In the genomic region with DNA sequence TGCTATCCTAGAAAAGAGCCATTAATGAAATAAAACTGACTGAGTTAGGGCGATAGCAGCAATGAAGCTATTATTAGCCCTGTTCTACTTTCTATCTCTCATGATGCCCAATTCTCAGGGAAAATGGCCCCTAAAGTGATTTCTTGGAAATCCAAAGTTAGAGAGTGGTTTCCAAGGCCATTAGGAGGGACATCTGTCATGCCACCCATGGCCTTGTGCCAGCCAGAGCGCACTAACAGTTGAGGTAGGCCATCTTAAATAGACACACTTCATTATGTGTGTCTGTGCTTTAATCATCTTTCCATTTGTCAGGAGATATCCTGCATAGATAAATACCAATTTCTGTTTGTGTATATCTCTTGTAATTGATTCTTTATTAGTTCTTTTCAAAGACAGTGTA, we compare ENCODE assay signal across 20 cellular contexts.
DNase-seq lines count a peak whose midpoint lies in the region; ATAC-seq and TF ChIP-seq lines count a peak whose summit lies in the region.
"Had no signal": no experiment of that assay in that cellular context is flagged by ENCODE, and none has a peak within 500 bp of the region (broad histone marks: within the 10 kb centered on the region; RNA-seq: fewer than 3 reads in every experiment).

No MANE protein-coding gene starts in this region.

- H3K4me3 ChIP-seq in SK-N-SH (ENCODE audit: low read depth in 2 of 2, low read length in 1 of 2), result no peak overlapping the region
- H3K4me3 ChIP-seq: BLaER1 treated with 17β-estradiol and CSF1 and Interleukin-3, amounts not matched to agents 10 nM and 100 nM; GM12878 had no signal

- TF ChIP-seq CTCF in SK-N-SH (IDR thresholded peaks at IDR 0.05), result no peak

- POLR2A ChIA-PET in SK-N-SH (lab: Yijun Ruan, JAX), result no interaction called here

- no peaks in the 10 kb centered on the region for H3K27me3 ChIP-seq in SK-N-SH (ENCODE audit: insufficient read depth)
- H3K27me3 ChIP-seq: BLaER1 treated with 17β-estradiol and CSF1 and Interleukin-3, amounts not matched to agents 10 nM and 100 nM had no signal

- TF ChIP-seq RAD21 in SK-N-SH (IDR thresholded peaks at IDR 0.05; ENCODE audit: low read length), result no peak

- H3K27ac ChIP-seq in SK-N-SH (ENCODE audit: low read depth in 2 of 2, low read length in 1 of 2), result peak overlapping the region in 1 of 2 experiments; percentile 65; a peak in 1 of 4 replicates
- H3K27ac ChIP-seq: C4-2B had no signal

- no peaks in the 10 kb centered on the region for H3K36me3 ChIP-seq in SK-N-SH (replicated peaks in 1 of 2; ENCODE audit: control insufficient read depth in 1 of 2, insufficient read depth in 2 of 2, low read length in 1 of 2)
- H3K36me3 ChIP-seq: BLaER1 treated with 17β-estradiol and CSF1 and Interleukin-3, amounts not matched to agents 10 nM and 100 nM had no signal

- ATAC-seq in SK-N-SH treated with all-trans-retinoic acid at 6 μM for 48 hours, result no peak
- ATAC-seq: CD8-positive, alpha-beta T cell; GM12878 had no signal

- no peaks in the 10 kb centered on the region for H3K9me2 ChIP-seq in SK-N-SH

- no peaks in the 10 kb centered on the region for H4K20me1 ChIP-seq in SK-N-SH (ENCODE audit: insufficient read depth)
- H4K20me1 ChIP-seq: BLaER1 treated with 17β-estradiol and CSF1 and Interleukin-3, amounts not matched to agents 10 nM and 100 nM had no signal

- H3K9me3 ChIP-seq in SK-N-SH, result no peaks in the 10 kb centered on the region
- H3K9me3 ChIP-seq: Caco-2 had no signal

- H3K79me2 ChIP-seq in SK-N-SH (ENCODE audit: insufficient read depth), result no peaks in the 10 kb centered on the region

- peaks cover 0 to 61% of the 10 kb centered on the region in 2 experiments; a peak in 2 of 4 replicates for H3K4me1 ChIP-seq in SK-N-SH (ENCODE audit: control insufficient read depth in 1 of 2, insufficient read depth in 2 of 2, low read depth in 1 of 2, low read length in 1 of 2)

- H3K9ac ChIP-seq in SK-N-SH, result no peak overlapping the region
- H3K9ac ChIP-seq: BLaER1 treated with 17β-estradiol and CSF1 and Interleukin-3, amounts not matched to agents 10 nM and 100 nM had no signal

- DNase-seq in NCI-H146 (lab: John Stamatoyannopoulos, UW), result peak; percentile 33
- DNase-seq in NCI-H146 treated with DMSO at 0.1 percent for 48 hours (lab: John Stamatoyannopoulos, UW; ENCODE audit: unreplicated experiment), result no peak
- no peak for DNase-seq in SK-N-SH
- DNase-seq in D341Med (ENCODE audit: low spot score), result no peak
- DNase-seq: 8988T; ACHN; Caco-2; Calu3; CD4-positive, alpha-beta T cell; CD8-positive, alpha-beta T cell; DMS153; DMS53; DMS79; DND-41; EL; GDM1 had no signal

- no peak overlapping the region for H3K4me2 ChIP-seq in SK-N-SH

- no peak overlapping the region for H2AFZ ChIP-seq in SK-N-SH (ENCODE audit: low read depth)

- H3F3A ChIP-seq in SK-N-SH (replicated peaks; ENCODE audit: insufficient read depth), result no peaks in the 10 kb centered on the region

- CTCF ChIA-PET in SK-N-SH (lab: Yijun Ruan, JAX), result interaction anchor here (3.3 kb wide), 1 partner anchor 274 kb away, joined by 17 read pairs; no protein-coding TSS in a partner anchor

- WGBS in SK-N-SH (ENCODE audit: low lambda C conversion rate), result 91% methylated on average over 2 of the region's 2 CpGs

- TF ChIP-seq EP300 in SK-N-SH (IDR thresholded peaks at IDR 0.05; ENCODE audit: borderline replicate concordance in 1 of 2, low read depth in 1 of 2, low read length in 1 of 2), result peak in 1 of 2 experiments; percentile 35; a peak in 1 of 4 replicates

TF ChIP-seq in SK-N-SH, 30 proteins besides CTCF, POLR2A, EP300 and RAD21:
- TF ChIP-seq MEF2A (IDR thresholded peaks at IDR 0.05; ENCODE audit: borderline replicate concordance, low read depth) (no peak), RCOR1 (IDR thresholded peaks at IDR 0.05; ENCODE audit: low read length) (0 out of 2 replicates have a peak, but pooled peaks have one; percentile 19), MXI1 (IDR thresholded peaks at IDR 0.05; ENCODE audit: low read depth, low read length) (no peak), FOXM1 (IDR thresholded peaks at IDR 0.05; ENCODE audit: low read depth) (no peak), SMC3 (IDR thresholded peaks at IDR 0.05; ENCODE audit: low read depth, low read length) (no peak), RFX5 (IDR thresholded peaks at IDR 0.05; ENCODE audit: low read length) (no peak)
- TF ChIP-seq, protein P1, sequence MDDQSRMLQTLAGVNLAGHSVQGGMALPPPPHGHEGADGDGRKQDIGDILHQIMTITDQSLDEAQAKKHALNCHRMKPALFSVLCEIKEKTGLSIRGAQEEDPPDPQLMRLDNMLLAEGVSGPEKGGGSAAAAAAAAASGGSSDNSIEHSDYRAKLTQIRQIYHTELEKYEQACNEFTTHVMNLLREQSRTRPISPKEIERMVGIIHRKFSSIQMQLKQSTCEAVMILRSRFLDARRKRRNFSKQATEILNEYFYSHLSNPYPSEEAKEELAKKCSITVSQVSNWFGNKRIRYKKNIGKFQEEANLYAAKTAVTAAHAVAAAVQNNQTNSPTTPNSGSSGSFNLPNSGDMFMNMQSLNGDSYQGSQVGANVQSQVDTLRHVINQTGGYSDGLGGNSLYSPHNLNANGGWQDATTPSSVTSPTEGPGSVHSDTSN (IDR thresholded peaks at IDR 0.05), result no peak
- TF ChIP-seq, protein P2, sequence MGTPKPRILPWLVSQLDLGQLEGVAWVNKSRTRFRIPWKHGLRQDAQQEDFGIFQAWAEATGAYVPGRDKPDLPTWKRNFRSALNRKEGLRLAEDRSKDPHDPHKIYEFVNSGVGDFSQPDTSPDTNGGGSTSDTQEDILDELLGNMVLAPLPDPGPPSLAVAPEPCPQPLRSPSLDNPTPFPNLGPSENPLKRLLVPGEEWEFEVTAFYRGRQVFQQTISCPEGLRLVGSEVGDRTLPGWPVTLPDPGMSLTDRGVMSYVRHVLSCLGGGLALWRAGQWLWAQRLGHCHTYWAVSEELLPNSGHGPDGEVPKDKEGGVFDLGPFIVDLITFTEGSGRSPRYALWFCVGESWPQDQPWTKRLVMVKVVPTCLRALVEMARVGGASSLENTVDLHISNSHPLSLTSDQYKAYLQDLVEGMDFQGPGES (IDR thresholded peaks at IDR 0.05; ENCODE audit: low read depth, low read length), result no peak
TF ChIP-seq in SK-N-SH: peak in this region for 1.

TF ChIP-seq in SK-N-SH treated with all-trans-retinoic acid at 6 μM for 48 hours, 23 proteins besides CTCF, POLR2A, EP300 and RAD21 (continues in another document):
- no peak for TF ChIP-seq SNAI2 (CRISPR knock-in tag; IDR thresholded peaks at IDR 0.05)
- TF ChIP-seq, protein P3, sequence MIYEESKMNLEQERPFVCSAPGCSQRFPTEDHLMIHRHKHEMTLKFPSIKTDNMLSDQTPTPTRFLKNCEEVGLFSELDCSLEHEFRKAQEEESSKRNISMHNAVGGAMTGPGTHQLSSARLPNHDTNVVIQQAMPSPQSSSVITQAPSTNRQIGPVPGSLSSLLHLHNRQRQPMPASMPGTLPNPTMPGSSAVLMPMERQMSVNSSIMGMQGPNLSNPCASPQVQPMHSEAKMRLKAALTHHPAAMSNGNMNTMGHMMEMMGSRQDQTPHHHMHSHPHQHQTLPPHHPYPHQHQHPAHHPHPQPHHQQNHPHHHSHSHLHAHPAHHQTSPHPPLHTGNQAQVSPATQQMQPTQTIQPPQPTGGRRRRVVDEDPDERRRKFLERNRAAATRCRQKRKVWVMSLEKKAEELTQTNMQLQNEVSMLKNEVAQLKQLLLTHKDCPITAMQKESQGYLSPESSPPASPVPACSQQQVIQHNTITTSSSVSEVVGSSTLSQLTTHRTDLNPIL (CRISPR knock-in tag; IDR thresholded peaks at IDR 0.05; ENCODE audit: low read depth), result no peak
- TF ChIP-seq, protein P4, sequence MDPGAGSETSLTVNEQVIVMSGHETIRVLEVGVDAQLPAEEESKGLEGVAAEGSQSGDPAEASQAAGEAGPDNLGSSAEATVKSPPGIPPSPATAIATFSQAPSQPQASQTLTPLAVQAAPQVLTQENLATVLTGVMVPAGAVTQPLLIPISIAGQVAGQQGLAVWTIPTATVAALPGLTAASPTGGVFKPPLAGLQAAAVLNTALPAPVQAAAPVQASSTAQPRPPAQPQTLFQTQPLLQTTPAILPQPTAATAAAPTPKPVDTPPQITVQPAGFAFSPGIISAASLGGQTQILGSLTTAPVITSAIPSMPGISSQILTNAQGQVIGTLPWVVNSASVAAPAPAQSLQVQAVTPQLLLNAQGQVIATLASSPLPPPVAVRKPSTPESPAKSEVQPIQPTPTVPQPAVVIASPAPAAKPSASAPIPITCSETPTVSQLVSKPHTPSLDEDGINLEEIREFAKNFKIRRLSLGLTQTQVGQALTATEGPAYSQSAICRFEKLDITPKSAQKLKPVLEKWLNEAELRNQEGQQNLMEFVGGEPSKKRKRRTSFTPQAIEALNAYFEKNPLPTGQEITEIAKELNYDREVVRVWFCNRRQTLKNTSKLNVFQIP (CRISPR knock-in tag; IDR thresholded peaks at IDR 0.05; ENCODE audit: borderline replicate concordance, low read depth), result no peak
- TF ChIP-seq, protein P5, sequence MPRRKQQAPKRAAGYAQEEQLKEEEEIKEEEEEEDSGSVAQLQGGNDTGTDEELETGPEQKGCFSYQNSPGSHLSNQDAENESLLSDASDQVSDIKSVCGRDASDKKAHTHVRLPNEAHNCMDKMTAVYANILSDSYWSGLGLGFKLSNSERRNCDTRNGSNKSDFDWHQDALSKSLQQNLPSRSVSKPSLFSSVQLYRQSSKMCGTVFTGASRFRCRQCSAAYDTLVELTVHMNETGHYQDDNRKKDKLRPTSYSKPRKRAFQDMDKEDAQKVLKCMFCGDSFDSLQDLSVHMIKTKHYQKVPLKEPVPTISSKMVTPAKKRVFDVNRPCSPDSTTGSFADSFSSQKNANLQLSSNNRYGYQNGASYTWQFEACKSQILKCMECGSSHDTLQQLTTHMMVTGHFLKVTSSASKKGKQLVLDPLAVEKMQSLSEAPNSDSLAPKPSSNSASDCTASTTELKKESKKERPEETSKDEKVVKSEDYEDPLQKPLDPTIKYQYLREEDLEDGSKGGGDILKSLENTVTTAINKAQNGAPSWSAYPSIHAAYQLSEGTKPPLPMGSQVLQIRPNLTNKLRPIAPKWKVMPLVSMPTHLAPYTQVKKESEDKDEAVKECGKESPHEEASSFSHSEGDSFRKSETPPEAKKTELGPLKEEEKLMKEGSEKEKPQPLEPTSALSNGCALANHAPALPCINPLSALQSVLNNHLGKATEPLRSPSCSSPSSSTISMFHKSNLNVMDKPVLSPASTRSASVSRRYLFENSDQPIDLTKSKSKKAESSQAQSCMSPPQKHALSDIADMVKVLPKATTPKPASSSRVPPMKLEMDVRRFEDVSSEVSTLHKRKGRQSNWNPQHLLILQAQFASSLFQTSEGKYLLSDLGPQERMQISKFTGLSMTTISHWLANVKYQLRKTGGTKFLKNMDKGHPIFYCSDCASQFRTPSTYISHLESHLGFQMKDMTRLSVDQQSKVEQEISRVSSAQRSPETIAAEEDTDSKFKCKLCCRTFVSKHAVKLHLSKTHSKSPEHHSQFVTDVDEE (CRISPR knock-in tag; IDR thresholded peaks at IDR 0.05), result no peak
- no peak for TF ChIP-seq ZFP3 (CRISPR knock-in tag; IDR thresholded peaks at IDR 0.05)
- TF ChIP-seq ISL1 (CRISPR knock-in tag; IDR thresholded peaks at IDR 0.05), result no peak
- no peak for TF ChIP-seq PPARA (CRISPR knock-in tag; IDR thresholded peaks at IDR 0.05; ENCODE audit: borderline replicate concordance)
- no peak for TF ChIP-seq OSR1 (CRISPR knock-in tag; IDR thresholded peaks at IDR 0.05)
- TF ChIP-seq ZFP30 (CRISPR knock-in tag; IDR thresholded peaks at IDR 0.05), result no peak
- TF ChIP-seq ZNF565 (CRISPR knock-in tag; conservative IDR thresholded peaks at IDR 0.05; ENCODE audit: low read depth), result no peak
